ENCODE assay signal across 21 cellular contexts in genomic region chr12:76555797-76556196, GRCh38. TPM values are rescaled to one million over a fixed set of nuclear protein-coding genes. Genes with fewer than 3 reads are reported as not detected.
DNase-seq lines count a peak whose midpoint lies in the region; ATAC-seq, FAIRE-seq and TF ChIP-seq lines count a peak whose summit lies in the region.
"Had no signal": no experiment of that assay in that cellular context is flagged by ENCODE, and none has a peak within 500 bp of the region (broad histone marks: within the 10 kb centered on the region; RNA-seq: fewer than 3 reads in every experiment).

No MANE protein-coding gene starts in this region.

- H3K27me3 ChIP-seq in CD4-positive, CD25-positive, alpha-beta regulatory T cell (ENCODE audit: control insufficient read depth, insufficient read depth, low read length) = no peaks in the 10 kb centered on the region
- H3K27me3 ChIP-seq in DOHH2 (ENCODE audit: control insufficient read depth, low read length) = no peaks in the 10 kb centered on the region
- no peaks in the 10 kb centered on the region for H3K27me3 ChIP-seq in naive thymus-derived CD4-positive, alpha-beta T cell (ENCODE audit: control insufficient read depth in 2 of 2, insufficient read depth in 2 of 2, low read length in 2 of 2)
- H3K27me3 ChIP-seq: SJCRH30 had no signal

- no peaks in the 10 kb centered on the region for H3K27me3 Mint-ChIP-seq in CD4-positive, CD25-positive, alpha-beta regulatory T cell
- H3K27me3 Mint-ChIP-seq in activated T-helper 17 cell treated with anti-CD3 and anti-CD28 coated beads, Interleukin-2, amount 50 U/mL, for 72 hours = no peaks in the 10 kb centered on the region
- no peaks in the 10 kb centered on the region for H3K27me3 Mint-ChIP-seq in naive thymus-derived CD4-positive, alpha-beta T cell

- DNase-seq in CD4-positive, CD25-positive, alpha-beta regulatory T cell = no peak
- no peak for DNase-seq in naive thymus-derived CD4-positive, alpha-beta T cell
- DNase-seq in D721Med (ENCODE audit: insufficient read length, low spot score) (no peak), nucleus accumbens (lab: John Stamatoyannopoulos, UW) (no peak), ecto neural progenitor cell (ENCODE audit: low spot score) (no peak)
- DNase-seq: activated gamma-delta T cell; anterior cingulate cortex; endodermal cell; head of caudate nucleus; left ventricle myocardium superior; NCI-H187; NCI-H2227 treated with DMSO at 0.1 percent for 48 hours; NCI-H82; right cardiac atrium; SJCRH30; stimulated activated CD4-positive, alpha-beta T cell treated with anti-CD3 and anti-CD28 coated beads, Interleukin-15, amount 100 ng/mL, for 24 hours had no signal

- intact Hi-C loops in naive thymus-derived CD4-positive, alpha-beta T cell (cut with micrococcal nuclease) = loop anchor here (1.0 to 10.0 kb wide), 10 partner anchors 8 to 1221 kb away; partner anchors contain the start of genes CAPS2 (in 1 of the 2), CSRP2 (in 1 of the 2), GLIPR1 (in 1 of the 2) and GLIPR1L1 (in 1 of the 2)

- no peaks in the 10 kb centered on the region for H3K9me2 ChIP-seq in DOHH2 (replicated peaks; ENCODE audit: control insufficient read depth, low read length)

- H3K79me2 ChIP-seq in DOHH2 (ENCODE audit: control insufficient read depth, low read length) = peaks cover 85% of the 10 kb centered on the region

- H3K4me3 ChIP-seq in CD4-positive, CD25-positive, alpha-beta regulatory T cell (ENCODE audit: low read depth, low read length) = peak overlapping the region; percentile 51
- no peak overlapping the region for H3K4me3 ChIP-seq in DOHH2 (ENCODE audit: low read length)
- no peak overlapping the region for H3K4me3 ChIP-seq in naive thymus-derived CD4-positive, alpha-beta T cell (ENCODE audit: low read length)
- H3K4me3 ChIP-seq: SJCRH30 had no signal

- H3K9me3 ChIP-seq in CD4-positive, CD25-positive, alpha-beta regulatory T cell (ENCODE audit: control insufficient read depth in 2 of 2, low read length in 2 of 2) = no peaks in the 10 kb centered on the region
- H3K9me3 ChIP-seq in DOHH2 (ENCODE audit: control insufficient read depth, insufficient read depth, low read length) = no peaks in the 10 kb centered on the region
- no peaks in the 10 kb centered on the region for H3K9me3 ChIP-seq in naive thymus-derived CD4-positive, alpha-beta T cell (ENCODE audit: control insufficient read depth in 2 of 3, low read length in 3 of 3)
- H3K9me3 ChIP-seq: SJCRH30 had no signal

- no peak for ATAC-seq in CD4-positive, CD25-positive, alpha-beta regulatory T cell (ENCODE audit: low read depth in 2 of 2)
- ATAC-seq in activated T-helper 17 cell treated with anti-CD3 and anti-CD28 coated beads, Interleukin-2, amount 50 U/mL, for 72 hours (replicated peaks) = no peak
- ATAC-seq in naive thymus-derived CD4-positive, alpha-beta T cell = no peak
- ATAC-seq: left ventricle myocardium superior, Panc1, right cardiac atrium had no signal

- H3K36me3 ChIP-seq in CD4-positive, CD25-positive, alpha-beta regulatory T cell (ENCODE audit: control insufficient read depth, insufficient read depth, low read length) = peaks cover 3% of the 10 kb centered on the region
- peaks cover 3% of the 10 kb centered on the region; the same call in 1 of the 2 replicates for H3K36me3 ChIP-seq in DOHH2 (ENCODE audit: control insufficient read depth, low read length)
- peaks cover 0 to 7% (median 0%) of the 10 kb centered on the region in 3 experiments for H3K36me3 ChIP-seq in naive thymus-derived CD4-positive, alpha-beta T cell (ENCODE audit: control insufficient read depth in 2 of 3, insufficient read depth in 3 of 3, low read length in 3 of 3)
- H3K36me3 ChIP-seq: SJCRH30 had no signal

- H3K36me3 Mint-ChIP-seq in CD4-positive, CD25-positive, alpha-beta regulatory T cell = peaks cover 4% of the 10 kb centered on the region
- peaks cover 25% of the 10 kb centered on the region for H3K36me3 Mint-ChIP-seq in activated T-helper 17 cell treated with anti-CD3 and anti-CD28 coated beads, Interleukin-2, amount 50 U/mL, for 72 hours (ENCODE audit: low read depth)
- peaks cover 0 to 18% (median 0%) of the 10 kb centered on the region in 5 donors for H3K36me3 Mint-ChIP-seq in naive thymus-derived CD4-positive, alpha-beta T cell

- CTCF ChIA-PET in naive thymus-derived CD4-positive, alpha-beta T cell (lab: Charles Lee) = interaction anchor here (3.8 kb wide), 1 partner anchor 100 kb away, joined by 18 read pairs; no protein-coding TSS in a partner anchor

- H3K4me2 ChIP-seq in DOHH2 (ENCODE audit: low read length) = peak overlapping the region; percentile 56

- H4K20me1 ChIP-seq in DOHH2 (ENCODE audit: control insufficient read depth, insufficient read depth, low read depth, low read length) = peaks cover 4% of the 10 kb centered on the region; the same call in 1 of the 2 replicates

- H3K4me1 Mint-ChIP-seq in CD4-positive, CD25-positive, alpha-beta regulatory T cell = peaks cover 27 to 78% (median 63%) of the 10 kb centered on the region in 4 donors
- H3K4me1 Mint-ChIP-seq in activated T-helper 17 cell treated with anti-CD3 and anti-CD28 coated beads, Interleukin-2, amount 50 U/mL, for 72 hours = peaks cover 26% of the 10 kb centered on the region
- H3K4me1 Mint-ChIP-seq in naive thymus-derived CD4-positive, alpha-beta T cell = peaks cover 39 to 82% (median 64%) of the 10 kb centered on the region in 7 donors

- FAIRE-seq in D721Med (lab: Jason Lieb, UNC) = no peak
- FAIRE-seq: G401.6, H1 had no signal

- peak overlapping the region; percentile 4 to 16 (median 8) for H3K27ac Mint-ChIP-seq in CD4-positive, CD25-positive, alpha-beta regulatory T cell
- no peak overlapping the region for H3K27ac Mint-ChIP-seq in activated T-helper 17 cell treated with anti-CD3 and anti-CD28 coated beads, Interleukin-2, amount 50 U/mL, for 72 hours
- peak overlapping the region in 8 of 9 donors; percentile 3 to 83 (median 64) for H3K27ac Mint-ChIP-seq in naive thymus-derived CD4-positive, alpha-beta T cell

- TF ChIP-seq CTCF in DOHH2 (IDR thresholded peaks at IDR 0.05; ENCODE audit: low read depth, low read length, poor library complexity, severe bottlenecking) (no peak), D721Med (IDR thresholded peaks at IDR 0.05; ENCODE audit: insufficient read depth, missing control alignments) (no peak)

- H3K9me3 Mint-ChIP-seq in CD4-positive, CD25-positive, alpha-beta regulatory T cell = no peaks in the 10 kb centered on the region
- H3K9me3 Mint-ChIP-seq in activated T-helper 17 cell treated with anti-CD3 and anti-CD28 coated beads, Interleukin-2, amount 50 U/mL, for 72 hours = no peaks in the 10 kb centered on the region
- H3K9me3 Mint-ChIP-seq in naive thymus-derived CD4-positive, alpha-beta T cell = no peaks in the 10 kb centered on the region
- H3K9me3 Mint-ChIP-seq: endodermal cell had no signal

- H3F3A ChIP-seq in DOHH2 (ENCODE audit: control insufficient read depth, insufficient read depth) = peaks cover 5% of the 10 kb centered on the region; the same call in 1 of the 2 replicates

- no peak overlapping the region for H3K27ac ChIP-seq in CD4-positive, CD25-positive, alpha-beta regulatory T cell (ENCODE audit: insufficient read depth, low read length, poor library complexity, severe bottlenecking)
- no peak overlapping the region for H3K27ac ChIP-seq in DOHH2 (ENCODE audit: low read depth, low read length)
- no peak overlapping the region for H3K27ac ChIP-seq in naive thymus-derived CD4-positive, alpha-beta T cell (ENCODE audit: low read depth, low read length)
- H3K27ac ChIP-seq: SJCRH30 had no signal

- H3K4me1 ChIP-seq in CD4-positive, CD25-positive, alpha-beta regulatory T cell (ENCODE audit: control insufficient read depth, insufficient read depth, low read length, poor library complexity, severe bottlenecking) = peaks cover 70% of the 10 kb centered on the region
- peaks cover 68% of the 10 kb centered on the region for H3K4me1 ChIP-seq in DOHH2 (ENCODE audit: control insufficient read depth, low read length)
- H3K4me1 ChIP-seq in naive thymus-derived CD4-positive, alpha-beta T cell (ENCODE audit: control insufficient read depth in 2 of 2, insufficient read depth in 2 of 2, low read length in 2 of 2) = peaks cover 38 to 44% of the 10 kb centered on the region in 2 donors
- H3K4me1 ChIP-seq: SJCRH30 had no signal

- POLR2A ChIA-PET in naive thymus-derived CD4-positive, alpha-beta T cell (lab: Charles Lee) = no interaction called here

- H3K4me3 Mint-ChIP-seq in CD4-positive, CD25-positive, alpha-beta regulatory T cell = peak overlapping the region; percentile 3 to 76 (median 40)
- peak overlapping the region; percentile 36 for H3K4me3 Mint-ChIP-seq in activated T-helper 17 cell treated with anti-CD3 and anti-CD28 coated beads, Interleukin-2, amount 50 U/mL, for 72 hours
- peak overlapping the region; percentile 5 to 98 (median 73) for H3K4me3 Mint-ChIP-seq in naive thymus-derived CD4-positive, alpha-beta T cell
- H3K4me3 Mint-ChIP-seq: endodermal cell had no signal

RNA-seq across cellular contexts. Expression of gene OSBPL8, which starts 3.8 kb away (rescaled TPM):
- 195 TPM for total RNA-seq in CD4-positive, CD25-positive, alpha-beta regulatory T cell
- polyA plus RNA-seq in CD4-positive, CD25-positive, alpha-beta regulatory T cell = 100 to 1,000 TPM; 129 to 187 (median 153) TPM
- total RNA-seq in activated T-helper 17 cell treated with anti-CD3 and anti-CD28 coated beads, Interleukin-2, amount 50 U/mL, for 72 hours = 10 to 100 TPM; 40.5 to 68.2 TPM
- total RNA-seq in naive thymus-derived CD4-positive, alpha-beta T cell = 100 to 1,000 TPM; 113 to 146 (median 119) TPM
- polyA plus RNA-seq in naive thymus-derived CD4-positive, alpha-beta T cell = 100 to 1,000 TPM; 140 to 157 TPM
